In genomic region chr2:46323671-46324207, GRCh38 we compare ENCODE assay signal across 23 cellular contexts. TPM values are rescaled to one million over a fixed set of nuclear protein-coding genes. Genes with fewer than 3 reads are reported as not detected.
A peak's percentile ranks its signal among the peaks of the same experiment; 100 is the strongest.
DNase-seq lines count a peak whose midpoint lies in the region; ATAC-seq, FAIRE-seq and TF ChIP-seq lines count a peak whose summit lies in the region.
"Had no signal": no experiment of that assay in that cellular context is flagged by ENCODE, and none has a peak within 500 bp of the region (broad histone marks: within the 10 kb centered on the region; RNA-seq: fewer than 3 reads in every experiment).

No MANE protein-coding gene starts in this region.

- H3K4ac ChIP-seq in trophoblast cell (ENCODE audit: low read depth, low read length) = peak overlapping the region; percentile 81

- dilution Hi-C loops in endothelial cell of umbilical vein (cut with MboI; ENCODE audit: extremely low pct_ligation_motif_present, low sequenced_read_pairs) = no loop called here

- H2BK120ac ChIP-seq in trophoblast cell (ENCODE audit: insufficient read depth, low read length, poor library complexity) = no peak overlapping the region

- H2AFZ ChIP-seq in endothelial cell of umbilical vein (ENCODE audit: low read depth, low read length) = no peak overlapping the region
- H2AFZ ChIP-seq in trophoblast cell (ENCODE audit: insufficient read depth, low read length, poor library complexity) = no peak overlapping the region

- no peak overlapping the region for H3K18ac ChIP-seq in trophoblast cell (ENCODE audit: low read length)

- H3K23ac ChIP-seq in trophoblast cell (ENCODE audit: low read length) = no peak overlapping the region

- H2BK5ac ChIP-seq in trophoblast cell (ENCODE audit: low read depth, low read length, poor library complexity) = no peak overlapping the region

- no peaks in the 10 kb centered on the region for H3K36me3 ChIP-seq in endothelial cell of umbilical vein (ENCODE audit: control insufficient read depth in 2 of 2, extremely low read depth in 1 of 2, insufficient read depth in 2 of 2, low read length in 2 of 2)
- H3K36me3 ChIP-seq in trophoblast cell (ENCODE audit: control insufficient read depth in 1 of 2, insufficient read depth in 2 of 2, low read length in 2 of 2) = peaks cover 6 to 15% of the 10 kb centered on the region in 2 experiments

- H3K14ac ChIP-seq in trophoblast cell (ENCODE audit: low read length) = no peak overlapping the region

- H3K9me1 ChIP-seq in endothelial cell of umbilical vein (replicated peaks; ENCODE audit: control insufficient read depth, extremely low read depth, insufficient read depth, low read length) = no peaks in the 10 kb centered on the region

- ATAC-seq in GM19463 (IDR thresholded peaks at IDR 0.05; ENCODE audit: unreplicated experiment) = no peak
- ATAC-seq: SK-N-SH treated with all-trans-retinoic acid at 6 μM for 48 hours, T-cell had no signal

- H3K9me3 ChIP-seq in endothelial cell of umbilical vein (replicated peaks; ENCODE audit: control insufficient read depth, insufficient read depth, low read length) (no peaks in the 10 kb centered on the region), trophoblast cell (ENCODE audit: insufficient read depth, low read depth, low read length) (no peaks in the 10 kb centered on the region)

- no peak overlapping the region for H2BK12ac ChIP-seq in trophoblast cell (ENCODE audit: low read length)

- DNase-seq in DMS53 (lab: John Stamatoyannopoulos, UW) (peak; percentile 80), H4 (ENCODE audit: low spot score) (peak; percentile 39), endothelial cell of umbilical vein (ENCODE audit: low read depth, low spot score) (no peak), trophoblast cell (peak in 1 of 2 donors; percentile 54), hippocampal formation (lab: John Stamatoyannopoulos, UW) (no peak), NAMALWA (ENCODE audit: low spot score) (no peak)
- DNase-seq: CD4-positive, CD25-positive, alpha-beta regulatory T cell; COR-L47; DMS 273 treated with DMSO at 0.1 percent for 48 hours; EL; H7; Karpas-422; MM.1S; NCI-H1092 treated with DMSO at 0.1 percent for 48 hours; NCI-H2107; NCI-H510A; NCI-H748 treated with DMSO at 0.1 percent for 48 hours; SHP77 treated with DMSO at 0.1 percent for 48 hours; T-cell had no signal

- peaks cover 11% of the 10 kb centered on the region for H4K20me1 ChIP-seq in endothelial cell of umbilical vein (replicated peaks; ENCODE audit: control insufficient read depth, extremely low read depth, insufficient read depth, low read length)

- no peak overlapping the region for H3K9ac ChIP-seq in endothelial cell of umbilical vein (replicated peaks; ENCODE audit: extremely low read depth, insufficient read depth, low read length)
- H3K9ac ChIP-seq in trophoblast cell (ENCODE audit: low read length) = no peak overlapping the region

- peak overlapping the region; percentile 50 for H3K27ac ChIP-seq in endothelial cell of umbilical vein (ENCODE audit: insufficient read depth, low read depth, low read length)
- no peak overlapping the region for H3K27ac ChIP-seq in trophoblast cell (ENCODE audit: low read depth, low read length)

- H3K4me1 ChIP-seq in endothelial cell of umbilical vein (ENCODE audit: control insufficient read depth, extremely low read depth, insufficient read depth, low read length) (peaks cover 33% of the 10 kb centered on the region), trophoblast cell (ENCODE audit: control insufficient read depth in 1 of 2, insufficient read depth in 2 of 2, low read length in 2 of 2) (peaks cover 30 to 50% of the 10 kb centered on the region in 2 experiments)

- no peaks in the 10 kb centered on the region for H3K27me3 ChIP-seq in endothelial cell of umbilical vein (ENCODE audit: control insufficient read depth in 2 of 2, insufficient read depth in 2 of 2, low read length in 2 of 2)
- no peaks in the 10 kb centered on the region for H3K27me3 ChIP-seq in trophoblast cell (ENCODE audit: insufficient read depth, low read length)

- no peak overlapping the region for H4K8ac ChIP-seq in trophoblast cell (ENCODE audit: low read depth, low read length)

- CTCF ChIA-PET in endothelial cell of umbilical vein (lab: Charles Lee) = interaction anchor here (1.6 kb wide), 1 partner anchor 16 kb away, joined by 5 read pairs; no protein-coding TSS in a partner anchor

- no CpG with 5 or more reads among the region's 6 CpGs for WGBS in trophoblast cell (ENCODE audit: extremely low coverage, insufficient coverage, insufficient read length)

- FAIRE-seq in endothelial cell of umbilical vein (lab: Jason Lieb, UNC) = peak; percentile 62
- FAIRE-seq: HTR-8/SVneo had no signal

- peaks cover 4% of the 10 kb centered on the region for H3K79me1 ChIP-seq in trophoblast cell (ENCODE audit: low read length)

- no peak overlapping the region for H4K12ac ChIP-seq in trophoblast cell (ENCODE audit: low read depth, low read length)

- H3K4me3 ChIP-seq in endothelial cell of umbilical vein (replicated peaks in 1 of 3; ENCODE audit: insufficient read depth in 1 of 3, low read depth in 1 of 3, low read length in 3 of 3) = no peak overlapping the region
- H3K4me3 ChIP-seq in trophoblast cell (ENCODE audit: low read depth, low read length) = no peak overlapping the region

- POLR2A ChIA-PET in endothelial cell of umbilical vein (lab: Charles Lee) = interaction anchor here (0.5 kb wide), 1 partner anchor 12 kb away, joined by 7 read pairs; no protein-coding TSS in a partner anchor

- intact Hi-C loops in endothelial cell of umbilical vein (cut with micrococcal nuclease) = loop anchor here (1.0 kb wide), 1 partner anchor 8 kb away; no protein-coding TSS in a partner anchor

- no TSS peak for BruUV-seq in endothelial cell of umbilical vein (replicated peaks; lab: Mats Ljungman, UMichigan)

- H4K91ac ChIP-seq in trophoblast cell (ENCODE audit: low read depth, low read length) = no peak overlapping the region

- H3K79me2 ChIP-seq in endothelial cell of umbilical vein (ENCODE audit: control insufficient read depth, insufficient read depth, low read length) (peaks cover 72% of the 10 kb centered on the region), trophoblast cell (ENCODE audit: control insufficient read depth, insufficient read depth, low read length, poor library complexity) (peaks cover 35% of the 10 kb centered on the region)

- no peak for TF ChIP-seq CTCF in endothelial cell of umbilical vein (IDR thresholded peaks at IDR 0.05; ENCODE audit: extremely low read depth in 1 of 2, insufficient read depth in 1 of 2, low read depth in 1 of 2, low read length in 2 of 2)

- H2AK5ac ChIP-seq in trophoblast cell (ENCODE audit: low read length) = no peak overlapping the region

- H3K4me2 ChIP-seq in endothelial cell of umbilical vein (ENCODE audit: insufficient read depth, low read length) (peak overlapping the region; percentile 20), trophoblast cell (ENCODE audit: low read length) (no peak overlapping the region)

- no peak for TF ChIP-seq POLR2A in endothelial cell of umbilical vein (IDR thresholded peaks at IDR 0.05; ENCODE audit: low read depth, low read length)

TF ChIP-seq in endothelial cell of umbilical vein, 7 proteins besides CTCF, POLR2A, EP300 and RAD21:
- no peak for TF ChIP-seq JUN (IDR thresholded peaks at IDR 0.05; ENCODE audit: borderline replicate concordance, insufficient read depth, insufficient read length, low read depth)
- TF ChIP-seq FOS (IDR thresholded peaks at IDR 0.05; ENCODE audit: borderline replicate concordance, insufficient read depth, low read length) = peak; percentile 54
- TF ChIP-seq GATA2 (IDR thresholded peaks at IDR 0.05; ENCODE audit: insufficient read depth, insufficient read length, low read depth, low read length) = peak; percentile 36

RNA-seq across cellular contexts. Expression of gene EPAS1, which starts 26.5 kb away (rescaled TPM):
- 30.5 and 31.6 TPM in 2 replicates for total RNA-seq in H4 (2014; rRNA removed; shearing (Covaris generic))
- 374 and 397 TPM in 2 replicates for total RNA-seq in endothelial cell of umbilical vein
- 214 and 229 TPM in 2 replicates for polyA plus RNA-seq in endothelial cell of umbilical vein
- 316 and 329 TPM in 2 replicates for polyA plus RNA-seq in endothelial cell of umbilical vein (2011; cell fraction: cytosol; rRNA removed)
- polyA plus RNA-seq in endothelial cell of umbilical vein (2011; cell fraction: nucleus; rRNA removed) = 257 and 293 TPM in 2 replicates
- 294 and 311 TPM in 2 replicates for polyA plus RNA-seq in endothelial cell of umbilical vein (2012)
- 334 and 376 TPM in 2 replicates for polyA minus RNA-seq in endothelial cell of umbilical vein
- polyA minus RNA-seq in endothelial cell of umbilical vein (2011; cell fraction: cytosol; rRNA and poly(A)+ RNA removed) = 84.9 TPM
- 192 and 214 TPM in 2 replicates for polyA minus RNA-seq in endothelial cell of umbilical vein (2011; cell fraction: nucleus; rRNA and poly(A)+ RNA removed)
- polyA plus RNA-seq in trophoblast cell (2013) = 1,165 and 1,253 TPM in 2 replicates
- polyA plus RNA-seq: IgD-negative memory B cell had no signal

Comparison
In these comparisons a context has a peak if more than half of its experiments do, and no peak if none do; other contexts are left out.
1. DNase-seq: peak in DMS53 (single experiment) and H4 (single experiment); none in endothelial cell of umbilical vein (single experiment), hippocampal formation (0 of 2) and NAMALWA (single experiment).
2. RNA of gene EPAS1, which starts 26.5 kb away (total RNA-seq): 374 to 397 TPM in endothelial cell of umbilical vein; 30.5 to 31.6 TPM in H4; every median in the first group is over 10 times any median in the second.